Comparison of ENCODE assay signal across 8 cellular contexts in genomic region chr9:21455320-21455719, GRCh38.
DNase-seq lines count a peak whose midpoint lies in the region; ATAC-seq and TF ChIP-seq lines count a peak whose summit lies in the region.

No MANE protein-coding gene starts in this region.

- peak; percentile 27 for TF ChIP-seq CTCF in HL-60 (IDR thresholded peaks at IDR 0.05; ENCODE audit: insufficient read depth, low read length)

- no peak overlapping the region for H3K4me3 ChIP-seq in HL-60 (replicated peaks; ENCODE audit: insufficient read depth, low read length)

- intact Hi-C loops in head of caudate nucleus (cut with DNase I) = no loop called here

- peak; percentile 74 for ATAC-seq in GM21381 (IDR thresholded peaks at IDR 0.05; ENCODE audit: unreplicated experiment)
- ATAC-seq in stimulated activated naive CD8-positive, alpha-beta T cell treated with anti-CD3 and anti-CD28 coated beads, Interleukin-15, Interleukin-2, amounts not matched to agents 100 U/mL and 50 U/mL, for 24 hours = peak; percentile 68

- H3K27ac ChIP-seq in HL-60 (replicated peaks) = no peak overlapping the region

- DNase-seq in GM03348 (ENCODE audit: low spot score) (peak; percentile 60), HL-60 (ENCODE audit: low read depth in 1 of 2, low spot score in 1 of 2) (peak in 1 of 2 experiments; percentile 14), head of caudate nucleus (peak in 23 of 42 donors; percentile 5 to 58 (median 23)), NCI-H2171 (lab: John Stamatoyannopoulos, UW) (no peak)
- peak; percentile 15 for DNase-seq in activated CD4-positive, alpha-beta T cell treated with anti-CD3 and anti-CD28 coated beads for 48 hours
- DNase-seq in stimulated activated naive CD8-positive, alpha-beta T cell treated with anti-CD3 and anti-CD28 coated beads, Interleukin-15, Interleukin-2, amounts not matched to agents 100 U/mL and 50 U/mL, for 24 hours = no peak
- no peak for DNase-seq in stimulated activated naive CD4-positive, alpha-beta T cell treated with Interleukin-2 at 50 U/mL for 16 hours (lab: John Stamatoyannopoulos, UW)

- no peaks in the 10 kb centered on the region for H3K27me3 ChIP-seq in HL-60 (ENCODE audit: insufficient read depth, poor library complexity, severe bottlenecking)

Comparison
In these comparisons a context has a peak if more than half of its experiments do, and no peak if none do; other contexts are left out.
1. DNase-seq: peak in GM03348 (single experiment), activated CD4-positive, alpha-beta T cell treated with anti-CD3 and anti-CD28 coated beads for 48 hours (single experiment) and head of caudate nucleus (23 of 42); none in stimulated activated naive CD8-positive, alpha-beta T cell treated with anti-CD3 and anti-CD28 coated beads, Interleukin-15, Interleukin-2, amounts not matched to agents 100 U/mL and 50 U/mL, for 24 hours (single experiment), stimulated activated naive CD4-positive, alpha-beta T cell treated with Interleukin-2 at 50 U/mL for 16 hours (single experiment) and NCI-H2171 (single experiment).